15 cellular contexts compared by ENCODE assay signal in genomic region chr7:39910108-39910869, GRCh38. TPM values are rescaled to one million over a fixed set of nuclear protein-coding genes. Genes with fewer than 3 reads are reported as not detected.
A peak's percentile ranks its signal among the peaks of the same experiment; 100 is the strongest.
DNase-seq lines count a peak whose midpoint lies in the region; ATAC-seq and TF ChIP-seq lines count a peak whose summit lies in the region.
"Had no signal": no experiment of that assay in that cellular context is flagged by ENCODE, and none has a peak within 500 bp of the region (broad histone marks: within the 10 kb centered on the region; RNA-seq: fewer than 3 reads in every experiment).

No MANE protein-coding gene starts in this region.

- no peak for DNase-seq in Right ventricle myocardium inferior (ENCODE audit: missing footprints)
- no peak for DNase-seq in cardiac septum (ENCODE audit: low spot score)
- peak; percentile 41 for DNase-seq in NOMO-1 treated with dmso at 0.1 percent for 144 hours (lab: John Stamatoyannopoulos, UW; ENCODE audit: unreplicated experiment)
- DNase-seq in fibroblast of gingiva (ENCODE audit: low read depth) = peak; percentile 33
- no peak for DNase-seq in gastrocnemius medialis
- DNase-seq in Peyer's patch = no peak
- DNase-seq in activated naive CD4-positive, alpha-beta T cell treated with Interleukin-2 at 50 U/mL for 16 hours = no peak
- DNase-seq: activated CD4-positive, alpha-beta T cell treated with anti-CD3 and anti-CD28 coated beads for 1 hour; activated T-cell treated with anti-CD3 and anti-CD28 coated beads, Interleukin-2, amount 50 U/mL, for 4 hours; DND-41; MG63; SJCRH30; stimulated activated CD4-positive, alpha-beta T cell treated with anti-CD3 and anti-CD28 coated beads, Interleukin-4, amount 100 ng/mL, for 1 hour; stimulated activated naive CD8-positive, alpha-beta T cell treated with anti-CD3 and anti-CD28 coated beads, Interleukin-15, Interleukin-2, amounts not matched to agents 100 U/mL and 50 U/mL, for 24 hours had no signal

- no peak overlapping the region for H3K27ac ChIP-seq in gastrocnemius medialis
- H3K27ac ChIP-seq in Peyer's patch = no peak overlapping the region
- H3K27ac ChIP-seq: SJCRH30 had no signal

- H3K36me3 ChIP-seq in gastrocnemius medialis (no peaks in the 10 kb centered on the region), Peyer's patch (no peaks in the 10 kb centered on the region)
- H3K36me3 ChIP-seq: MG63, SJCRH30 had no signal

- TF ChIP-seq CTCF in gastrocnemius medialis (IDR thresholded peaks at IDR 0.05 in 4 of 5, conservative IDR thresholded peaks at IDR 0.05 in 1 of 5) = no peak
- no peak for TF ChIP-seq CTCF in Peyer's patch (IDR thresholded peaks at IDR 0.05)

- H3K4me1 ChIP-seq in gastrocnemius medialis (no peaks in the 10 kb centered on the region), Peyer's patch (no peaks in the 10 kb centered on the region)
- H3K4me1 ChIP-seq: SJCRH30 had no signal

- H3K4me3 ChIP-seq in gastrocnemius medialis (no peak overlapping the region), Peyer's patch (no peak overlapping the region)
- H3K4me3 ChIP-seq: MG63, SJCRH30 had no signal

- no peaks in the 10 kb centered on the region for H3K27me3 ChIP-seq in gastrocnemius medialis
- no peaks in the 10 kb centered on the region for H3K27me3 ChIP-seq in Peyer's patch
- H3K27me3 ChIP-seq: MG63, SJCRH30 had no signal

- H3K9me3 ChIP-seq in gastrocnemius medialis (no peaks in the 10 kb centered on the region), Peyer's patch (no peaks in the 10 kb centered on the region)
- H3K9me3 ChIP-seq: SJCRH30 had no signal

- peak; percentile 37 for ATAC-seq in Right ventricle myocardium inferior
- peak; percentile 45 to 79 for ATAC-seq in gastrocnemius medialis
- no peak for ATAC-seq in GM21737 (IDR thresholded peaks at IDR 0.05; ENCODE audit: unreplicated experiment)
- ATAC-seq: activated T-cell treated with anti-CD3 and anti-CD28 coated beads, Interleukin-2, amount 50 U/mL, for 4 hours; stimulated activated naive CD8-positive, alpha-beta T cell treated with anti-CD3 and anti-CD28 coated beads, Interleukin-15, Interleukin-2, amounts not matched to agents 100 U/mL and 50 U/mL, for 24 hours had no signal

- in situ Hi-C loops in gastrocnemius medialis (cut with MboI; ENCODE audit: low sequenced_read_pairs in 4 of 4) = no loop called here

- intact Hi-C loops in Right ventricle myocardium inferior (cut with DNase I) = no loop called here
- intact Hi-C loops in cardiac septum (cut with DNase I) = no loop called here
- intact Hi-C loops in gastrocnemius medialis (cut with DNase I; ENCODE audit: low total_unique reads) = no loop called here

- no peak for TF ChIP-seq POLR2A in gastrocnemius medialis (IDR thresholded peaks at IDR 0.05)
- no peak for TF ChIP-seq POLR2A in Peyer's patch (IDR thresholded peaks at IDR 0.05)

RNA-seq across cellular contexts. Expression of gene CDK13, which starts 39.8 kb away (rescaled TPM):
- total RNA-seq in Right ventricle myocardium inferior (22.6 TPM), cardiac septum (28.9 TPM), gastrocnemius medialis (10 to 100 TPM; 25.0 to 50.8 (median 29.4) TPM), Peyer's patch (100 to 1,000 TPM in 3 of 4 donors, 10 to 100 TPM in 1; 76.7 to 164 (median 109) TPM)

Comparison
In these comparisons a context has a peak if more than half of its experiments do, and no peak if none do; other contexts are left out.
1. DNase-seq: peak in NOMO-1 treated with dmso at 0.1 percent for 144 hours (single experiment) and fibroblast of gingiva (single experiment); none in Right ventricle myocardium inferior (single experiment), cardiac septum (single experiment), gastrocnemius medialis (0 of 2), Peyer's patch (0 of 3) and activated naive CD4-positive, alpha-beta T cell treated with Interleukin-2 at 50 U/mL for 16 hours (single experiment).